Comparison of ENCODE assay signal across 16 cellular contexts in genomic region chr6:98116513-98116912, GRCh38.
DNase-seq lines count a peak whose midpoint lies in the region; ATAC-seq and TF ChIP-seq lines count a peak whose summit lies in the region.
"Had no signal": no experiment of that assay in that cellular context is flagged by ENCODE, and none has a peak within 500 bp of the region (broad histone marks: within the 10 kb centered on the region; RNA-seq: fewer than 3 reads in every experiment).

No MANE protein-coding gene starts in this region.

- no peaks in the 10 kb centered on the region for H3K9me3 Mint-ChIP-seq in glutamatergic neuron (ENCODE audit: unreplicated experiment)

- no peak overlapping the region for H2AFZ ChIP-seq in neural cell (ENCODE audit: low read depth, low read length)
- H2AFZ ChIP-seq: GM23248 had no signal

- H3K27ac ChIP-seq in neural cell (ENCODE audit: low read length): no peak overlapping the region
- H3K27ac ChIP-seq: GM23248 had no signal

- no peaks in the 10 kb centered on the region for H3K9me2 ChIP-seq in neural cell (ENCODE audit: insufficient read depth, low read length)

- no peak for TF ChIP-seq EP300 in neural cell (conservative IDR thresholded peaks at IDR 0.05; ENCODE audit: poor library complexity, severe bottlenecking)

- no peaks in the 10 kb centered on the region for H3K9me3 ChIP-seq in neural cell (ENCODE audit: low read length)

- peaks cover 19% of the 10 kb centered on the region for H3K4me1 Mint-ChIP-seq in glutamatergic neuron (ENCODE audit: low read depth, unreplicated experiment)
- H3K4me1 Mint-ChIP-seq: CD4-positive, alpha-beta memory T cell had no signal

- DNase-seq in NCI-H2227 treated with DMSO at 0.1 percent for 48 hours (lab: John Stamatoyannopoulos, UW): peak; percentile 7
- DNase-seq in SW480 (ENCODE audit: low spot score): peak; percentile 2
- peak; percentile 15 for DNase-seq in retina
- DNase-seq in mesenteric fat pad (ENCODE audit: low spot score): no peak
- DNase-seq in glutamatergic neuron: no peak
- DNase-seq: C1 segment of cervical spinal cord; Calu3; CD4-positive, alpha-beta memory T cell; COR-L47; DMS153; DND-41; GM23248; H7; HCEC 1CT had no signal

- H3F3A ChIP-seq in neural cell (ENCODE audit: insufficient read depth, low read length, poor library complexity, severe bottlenecking): no peaks in the 10 kb centered on the region

- no peak overlapping the region for H3K27ac Mint-ChIP-seq in glutamatergic neuron (ENCODE audit: unreplicated experiment)

- H3K9ac ChIP-seq in neural cell (ENCODE audit: low read length): no peak overlapping the region
- H3K9ac ChIP-seq: GM23248 had no signal

- H3K4me2 ChIP-seq in neural cell (ENCODE audit: low read length): no peak overlapping the region

- no peak overlapping the region for H3K4me3 Mint-ChIP-seq in glutamatergic neuron (ENCODE audit: unreplicated experiment)
- H3K4me3 Mint-ChIP-seq: CD4-positive, alpha-beta memory T cell had no signal

- no peaks in the 10 kb centered on the region for H4K20me1 ChIP-seq in neural cell (ENCODE audit: insufficient read depth)

- H3K36me3 ChIP-seq in neural cell (ENCODE audit: insufficient read depth, low read length): no peaks in the 10 kb centered on the region

- H3K4me3 ChIP-seq in neural cell (ENCODE audit: low read length): no peak overlapping the region
- H3K4me3 ChIP-seq: GM23248 had no signal

- H3K36me3 Mint-ChIP-seq in glutamatergic neuron (ENCODE audit: unreplicated experiment): no peaks in the 10 kb centered on the region
- H3K36me3 Mint-ChIP-seq: CD4-positive, alpha-beta memory T cell had no signal

- H3K27me3 Mint-ChIP-seq in glutamatergic neuron (ENCODE audit: unreplicated experiment): no peaks in the 10 kb centered on the region
- H3K27me3 Mint-ChIP-seq: CD4-positive, alpha-beta memory T cell had no signal

- TF ChIP-seq CTCF in neural cell (IDR thresholded peaks at IDR 0.05; ENCODE audit: poor library complexity, severe bottlenecking): no peak
- no peak for TF ChIP-seq CTCF in glutamatergic neuron (IDR thresholded peaks at IDR 0.05; ENCODE audit: partially characterized antibody, unreplicated experiment)

- no peaks in the 10 kb centered on the region for H3K27me3 ChIP-seq in neural cell (ENCODE audit: insufficient read depth, low read depth, low read length)

- H3K79me2 ChIP-seq in neural cell (replicated peaks; ENCODE audit: insufficient read depth, low read length): no peaks in the 10 kb centered on the region

- TF ChIP-seq RAD21 in neural cell (conservative IDR thresholded peaks at IDR 0.05): no peak

- no peak for ATAC-seq in GM21619 (IDR thresholded peaks at IDR 0.05; ENCODE audit: unreplicated experiment)

TF ChIP-seq in neural cell, 6 proteins besides CTCF, POLR2A, EP300 and RAD21:
- TF ChIP-seq TAF1 (IDR thresholded peaks at IDR 0.05; ENCODE audit: low read depth): no peak
- TF ChIP-seq POLR2AphosphoS5 (IDR thresholded peaks at IDR 0.05): peak; percentile 21
TF ChIP-seq in neural cell: peak in this region for 1.

Comparison
In these comparisons a context has a peak if more than half of its experiments do, and no peak if none do; other contexts are left out.
1. DNase-seq: peak in NCI-H2227 treated with DMSO at 0.1 percent for 48 hours (single experiment), SW480 (single experiment) and retina (single experiment); none in mesenteric fat pad (single experiment) and glutamatergic neuron (single experiment).